21 cellular contexts compared by ENCODE assay signal in genomic region chr6:79717989-79718388, GRCh38.
"Had no signal": no experiment of that assay in that cellular context is flagged by ENCODE, and none has a peak within 500 bp of the region (broad histone marks: within the 10 kb centered on the region; RNA-seq: fewer than 3 reads in every experiment).

No MANE protein-coding gene starts in this region.

- H3K27ac ChIP-seq: esophagus squamous epithelium, gastroesophageal sphincter, left lung, lower lobe of right lung, neural progenitor cell, ovary, right atrium auricular region, suprapubic skin, thyroid gland had no signal

- H3K27me3 Mint-ChIP-seq: type B pancreatic cell had no signal

- H3K36me3 Mint-ChIP-seq: immature natural killer cell; memory B cell; mesothelial cell of epicardium; natural killer cell treated with Interleukin-12 subunit alpha and Interleukin-12 subunit beta and Interleukin-15 and Interleukin-18, amount 100 ng/mL, for 72 hours; neural progenitor cell; type B pancreatic cell had no signal

- DNase-seq: effector memory CD8-positive, alpha-beta T cell; esophagus squamous epithelium; foreskin fibroblast; glutamatergic neuron; immature natural killer cell; left lung; lower lobe of right lung; nucleus accumbens; ovary; stimulated activated CD4-positive, alpha-beta T cell treated with anti-CD3 and anti-CD28 coated beads, Interleukin-2, amount 100 ng/mL, for 48 hours; stimulated activated naive CD8-positive, alpha-beta T cell treated with anti-CD3 and anti-CD28 coated beads, Interleukin-15, Interleukin-2, amounts not matched to agents 100 U/mL and 50 U/mL, for 24 hours; thyroid gland had no signal

- H3K36me3 ChIP-seq: esophagus squamous epithelium, gastroesophageal sphincter, left lung, lower lobe of right lung, neural progenitor cell, ovary, right atrium auricular region, suprapubic skin, thyroid gland had no signal

- H3K27ac Mint-ChIP-seq: effector memory CD8-positive, alpha-beta T cell; immature natural killer cell; memory B cell; mesothelial cell of epicardium; natural killer cell treated with Interleukin-12 subunit alpha and Interleukin-12 subunit beta and Interleukin-15 and Interleukin-18, amount 100 ng/mL, for 72 hours; neural progenitor cell; type B pancreatic cell had no signal

- H3K9me3 ChIP-seq: esophagus squamous epithelium, gastroesophageal sphincter, left lung, lower lobe of right lung, ovary, right atrium auricular region, suprapubic skin, thyroid gland had no signal

- H2AFZ ChIP-seq: neural progenitor cell had no signal

- H3K4me1 Mint-ChIP-seq: immature natural killer cell, memory B cell had no signal

- H3K4me2 ChIP-seq: neural progenitor cell, smooth muscle cell had no signal

- H3K9ac ChIP-seq: neural progenitor cell had no signal

- H3K4me3 Mint-ChIP-seq: effector memory CD8-positive, alpha-beta T cell; immature natural killer cell; memory B cell; mesothelial cell of epicardium; natural killer cell treated with Interleukin-12 subunit alpha and Interleukin-12 subunit beta and Interleukin-15 and Interleukin-18, amount 100 ng/mL, for 72 hours; neural progenitor cell; type B pancreatic cell had no signal

- H3K4me3 ChIP-seq: esophagus squamous epithelium, gastroesophageal sphincter, left lung, lower lobe of right lung, neural progenitor cell, ovary, right atrium auricular region, smooth muscle cell, suprapubic skin, thyroid gland had no signal

- H3K27me3 ChIP-seq: esophagus squamous epithelium, gastroesophageal sphincter, left lung, neural progenitor cell, ovary, right atrium auricular region, suprapubic skin, thyroid gland had no signal

- H3K9me3 Mint-ChIP-seq: effector memory CD8-positive, alpha-beta T cell; memory B cell; mesothelial cell of epicardium; natural killer cell treated with Interleukin-12 subunit alpha and Interleukin-12 subunit beta and Interleukin-15 and Interleukin-18, amount 100 ng/mL, for 72 hours; neural progenitor cell; type B pancreatic cell had no signal

- H3K4me1 ChIP-seq: gastroesophageal sphincter, left lung, lower lobe of right lung, right atrium auricular region, thyroid gland had no signal
